ENCODE assay signal across 8 cellular contexts in the genomic region with DNA sequence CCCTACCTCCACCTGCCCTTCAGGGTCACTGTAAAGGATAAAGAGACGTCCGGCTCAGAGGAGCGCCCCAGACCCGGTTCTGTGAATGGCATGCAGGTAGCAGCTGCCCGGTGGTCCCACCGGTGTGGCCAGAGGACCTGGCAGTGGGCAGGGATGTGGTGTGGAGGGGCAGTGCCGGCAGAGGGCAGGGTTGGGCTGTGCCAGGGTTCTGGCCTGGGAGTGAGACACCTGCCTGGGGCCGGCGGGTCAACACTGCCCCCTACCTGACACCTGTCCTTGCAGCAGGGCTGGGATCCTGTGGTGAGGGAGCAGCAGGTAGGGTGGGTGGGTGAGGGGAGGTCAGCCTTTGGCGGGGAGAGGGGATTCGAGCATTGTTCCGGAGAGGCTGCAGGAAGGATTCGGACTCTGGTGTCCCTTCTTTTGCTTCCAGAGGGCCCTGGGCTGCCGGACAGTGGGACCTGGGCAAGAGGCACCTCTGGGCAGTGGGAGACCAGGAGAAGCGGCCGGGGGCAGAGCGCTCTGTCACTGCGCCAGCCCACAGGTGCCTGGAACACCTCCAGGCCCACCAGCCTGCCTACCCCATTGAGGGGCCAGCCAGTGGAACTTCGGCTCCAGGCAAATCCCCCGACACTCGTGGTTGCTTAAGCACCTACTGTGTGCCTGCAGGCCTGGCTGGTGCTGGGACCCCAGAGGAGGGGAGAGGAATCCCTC. TPM values are rescaled to one million over a fixed set of nuclear protein-coding genes. Genes with fewer than 3 reads are reported as not detected.
DNase-seq lines count a peak whose midpoint lies in the region; ATAC-seq, FAIRE-seq and TF ChIP-seq lines count a peak whose summit lies in the region.

No MANE protein-coding gene starts in this region.

- H3K27me3 ChIP-seq in keratinocyte (ENCODE audit: control insufficient read depth, extremely low read depth, insufficient read depth, low read length) = no peaks in the 10 kb centered on the region

- H3K9me1 ChIP-seq in keratinocyte (ENCODE audit: control insufficient read depth, extremely low read depth, insufficient read depth, low read length) = peaks cover 3% of the 10 kb centered on the region

- peak overlapping the region; percentile 29 to 64 (median 60) for H3K4me3 ChIP-seq in keratinocyte (ENCODE audit: control insufficient read depth in 2 of 3, extremely low read depth in 1 of 3, insufficient read depth in 2 of 3, low read depth in 1 of 3, low read length in 3 of 3)

- DNase-seq in NCI-H2081 (lab: John Stamatoyannopoulos, UW) (peak; percentile 22 to 54), NCI-H2081 treated with DMSO at 0.1 percent for 48 hours (lab: John Stamatoyannopoulos, UW) (no peak), RKO (ENCODE audit: low spot score) (peak; percentile 64), T47D (ENCODE audit: low read depth in 1 of 2, low spot score in 1 of 2) (peak; percentile 83 to 86), keratinocyte (ENCODE audit: low read depth, low spot score) (no peak)
- DNase-seq in stimulated activated CD4-positive, alpha-beta T cell treated with anti-CD3 and anti-CD28 coated beads, Interleukin-4, amount 100 ng/mL, for 4 hours = peak; percentile 23 to 43

- H2AFZ ChIP-seq in keratinocyte (ENCODE audit: control insufficient read depth, low read length) = no peak overlapping the region

- H3K9me3 ChIP-seq in keratinocyte (ENCODE audit: control insufficient read depth, low read depth, low read length) = no peaks in the 10 kb centered on the region

- dilution Hi-C loops in keratinocyte (cut with MboI; ENCODE audit: extremely low pct_ligation_motif_present, low sequenced_read_pairs) = no loop called here

- peak overlapping the region; percentile 91 for H3K9ac ChIP-seq in keratinocyte (ENCODE audit: control insufficient read depth, extremely low read depth, insufficient read depth, low read length)

- H3K36me3 ChIP-seq in keratinocyte (ENCODE audit: control insufficient read depth in 2 of 2, extremely low read depth in 1 of 2, insufficient read depth in 2 of 2, low read length in 2 of 2) = peaks cover 2 to 7% of the 10 kb centered on the region in 2 experiments

- H4K20me1 ChIP-seq in keratinocyte (ENCODE audit: control insufficient read depth, extremely low read depth, insufficient read depth, low read length) = peaks cover 12% of the 10 kb centered on the region

- ATAC-seq in HG03175 (IDR thresholded peaks at IDR 0.05; ENCODE audit: unreplicated experiment) (peak; percentile 37), HG03025 (IDR thresholded peaks at IDR 0.05; ENCODE audit: low FRiP score, unreplicated experiment) (no peak)

- peaks cover 26% of the 10 kb centered on the region for H3K79me2 ChIP-seq in keratinocyte (ENCODE audit: control insufficient read depth, insufficient read depth, low read length)

- peak; percentile 77 for FAIRE-seq in keratinocyte (lab: Jason Lieb, UNC)

- H3K4me1 ChIP-seq in keratinocyte (ENCODE audit: control insufficient read depth, extremely low read depth, insufficient read depth, low read length) = peaks cover 47% of the 10 kb centered on the region

- peak in 2 of 3 experiments; percentile 54 to 92 for TF ChIP-seq CTCF in keratinocyte (optimal IDR thresholded peaks at IDR 0.05 in 1 of 3, IDR thresholded peaks at IDR 0.05 in 1 of 3, conservative IDR thresholded peaks at IDR 0.05 in 1 of 3; ENCODE audit: extremely low read depth in 1 of 3, insufficient read depth in 2 of 3, low read length in 3 of 3)

- peak overlapping the region; percentile 88 for H3K27ac ChIP-seq in keratinocyte (ENCODE audit: control insufficient read depth, insufficient read depth, low read length)

- peak overlapping the region; percentile 91 for H3K4me2 ChIP-seq in keratinocyte (ENCODE audit: control insufficient read depth, extremely low read depth, insufficient read depth, low read depth, low read length)

- in situ Hi-C loops in T47D (cut with HindIII; ENCODE audit: low pct_unique_long_range_greater_than_20kb, low sequenced_read_pairs) = no loop called here

RNA-seq across cellular contexts. Expression of gene PHLDA2, which starts 1.6 kb away (rescaled TPM):
- 24.3 to 36.0 TPM (median 27.3 TPM) in 3 replicates for polyA plus RNA-seq in keratinocyte
- 52.2 TPM for polyA plus RNA-seq in keratinocyte (2011; ENCODE audit: low read depth)
- polyA plus RNA-seq in keratinocyte (2011; cell fraction: cytosol; rRNA removed) = 35.3 and 141 TPM in 2 replicates
- 15.6 and 36.1 TPM in 2 replicates for polyA plus RNA-seq in keratinocyte (2011; cell fraction: nucleus; rRNA removed)
- polyA plus RNA-seq in keratinocyte (2012; ENCODE audit: low replicate concordance) = 80.5 and 153 TPM in 2 replicates
- 2.6 to 28.4 TPM (median 4.5 TPM) in 3 replicates for polyA minus RNA-seq in keratinocyte
- polyA minus RNA-seq in keratinocyte (2011; cell fraction: cytosol; rRNA and poly(A)+ RNA removed) = 91.1 TPM
- 12.3 and 12.4 TPM in 2 replicates for polyA minus RNA-seq in keratinocyte (2011; cell fraction: nucleus; rRNA and poly(A)+ RNA removed)

RNA-seq across cellular contexts. Expression of gene CDKN1C, which starts 45.3 kb away (rescaled TPM):
- polyA plus RNA-seq in keratinocyte = 0.06 to 0.49 TPM (median 0.37 TPM) in 3 replicates
- 9.8 TPM for polyA plus RNA-seq in keratinocyte (2011; ENCODE audit: low read depth)
- 0.21 and 0.24 TPM in 2 replicates for polyA plus RNA-seq in keratinocyte (2011; cell fraction: cytosol; rRNA removed)
- polyA plus RNA-seq in keratinocyte (2011; cell fraction: nucleus; rRNA removed) = 0.23 and 0.27 TPM in 2 replicates
- polyA plus RNA-seq in keratinocyte (2012; ENCODE audit: low replicate concordance) = 0.26 and 7.1 TPM in 2 replicates
- not detected in 3 replicates for polyA minus RNA-seq in keratinocyte
- polyA minus RNA-seq in keratinocyte (2011; cell fraction: cytosol; rRNA and poly(A)+ RNA removed) = 2.9 TPM
- polyA minus RNA-seq in keratinocyte (2011; cell fraction: nucleus; rRNA and poly(A)+ RNA removed) = 0.31 and 0.84 TPM in 2 replicates

Comparison
In these comparisons a context has a peak if more than half of its experiments do, and no peak if none do; other contexts are left out.
1. DNase-seq: peak in NCI-H2081 (2 of 2), RKO (single experiment), T47D (2 of 2) and stimulated activated CD4-positive, alpha-beta T cell treated with anti-CD3 and anti-CD28 coated beads, Interleukin-4, amount 100 ng/mL, for 4 hours (2 of 2); none in NCI-H2081 treated with DMSO at 0.1 percent for 48 hours (single experiment) and keratinocyte (single experiment).